ENCODE assay signal across 8 cellular contexts in the genomic region with DNA sequence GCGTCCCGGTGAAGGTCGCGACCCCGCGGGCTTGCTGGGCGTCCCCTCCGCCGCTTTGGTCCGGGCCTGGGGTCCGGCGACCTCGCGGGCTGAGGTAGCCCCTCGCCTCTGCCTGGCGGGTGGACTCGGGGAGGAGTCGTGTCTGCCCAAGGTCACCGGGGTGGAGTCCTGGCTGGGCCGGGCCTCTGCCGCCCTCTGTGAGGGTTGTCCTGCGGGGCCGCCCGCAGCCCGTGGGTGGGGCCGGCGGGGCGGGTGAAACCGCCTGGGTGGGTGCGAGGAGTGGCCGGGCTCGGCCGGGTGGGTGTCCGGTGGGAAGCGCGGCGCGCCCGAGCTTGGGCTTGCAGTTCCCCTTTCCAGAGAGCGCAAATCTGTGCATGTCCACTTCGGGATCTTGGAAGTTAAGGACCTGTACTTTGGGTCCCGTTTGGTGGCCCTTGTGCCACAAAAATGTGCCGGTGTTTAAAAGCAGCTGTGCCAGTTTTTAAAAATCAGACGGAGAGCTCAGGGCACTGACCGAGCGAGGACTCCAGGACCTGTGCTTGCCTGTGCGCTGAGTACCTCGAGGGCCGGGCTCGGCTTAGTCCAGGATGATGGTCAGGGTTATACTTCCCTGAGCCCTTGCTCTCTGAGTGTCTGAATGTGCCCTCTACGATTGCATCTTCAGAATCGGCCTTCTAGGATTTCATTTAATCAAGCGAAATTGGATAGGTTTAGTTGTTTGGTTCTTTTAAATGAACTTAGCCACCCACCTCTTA.
DNase-seq lines count a peak whose midpoint lies in the region; ATAC-seq, FAIRE-seq and TF ChIP-seq lines count a peak whose summit lies in the region.
"Not testable (repeated sequence)": the region's sequence is repeated elsewhere in the genome, so short reads cannot be mapped to it uniquely, and the experiment has no call there.

No MANE protein-coding gene starts in this region.

- not testable (repeated sequence) for TF ChIP-seq RAD21 in GM12878 (IDR thresholded peaks at IDR 0.05; ENCODE audit: insufficient read depth, low read depth, low read length)

- H3K4me3 ChIP-seq in GM12878 (0 out of 2 replicates have a peak overlapping the region, but pooled peaks have one; percentile 12), right atrium auricular region (peak overlapping the region; percentile 54 to 65), upper lobe of right lung (peak overlapping the region; percentile 71)

- H3K27ac ChIP-seq in GM12878 (ENCODE audit: control insufficient read depth, insufficient read depth); upper lobe of right lung: not testable (repeated sequence)
- peak overlapping the region; percentile 79 to 83 for H3K27ac ChIP-seq in right atrium auricular region

- POLR2A ChIA-PET in GM12878 (lab: Charles Lee) = not testable (repeated sequence)

- TF ChIP-seq POLR2A in GM12878 (IDR thresholded peaks at IDR 0.05; ENCODE audit: low read depth, low read length) = not testable (repeated sequence)

- H3K9me3 ChIP-seq in GM12878 (replicated peaks; ENCODE audit: control insufficient read depth, insufficient read depth, low read length); right atrium auricular region; upper lobe of right lung: not testable (repeated sequence)

- WGBS in GM12878 (ENCODE audit: insufficient coverage, insufficient replicate concordance, low lambda C conversion rate, missing lambda C conversion rate) = 4% methylated on average over 3 of the region's 53 CpGs

- H3K4me1 ChIP-seq in GM12878 (ENCODE audit: control insufficient read depth, insufficient read depth, low read length); right atrium auricular region; upper lobe of right lung: not testable (repeated sequence)

- H3K36me3 ChIP-seq in GM12878 (ENCODE audit: control insufficient read depth in 2 of 2, insufficient read depth in 2 of 2, low read length in 1 of 2); right atrium auricular region; upper lobe of right lung: not testable (repeated sequence)

- not testable (repeated sequence) for H3K27me3 ChIP-seq in GM12878 (replicated peaks in 1 of 2; ENCODE audit: control insufficient read depth in 2 of 2, insufficient read depth in 2 of 2, low read length in 1 of 2); right atrium auricular region; upper lobe of right lung

- H4K20me1 ChIP-seq in GM12878 (ENCODE audit: control insufficient read depth, insufficient read depth) = not testable (repeated sequence)

- TF ChIP-seq CTCF in GM12878 (IDR thresholded peaks at IDR 0.05 in 2 of 3, conservative IDR thresholded peaks at IDR 0.05 in 1 of 3; ENCODE audit: control insufficient read depth in 2 of 3, extremely low read depth in 1 of 3, insufficient read depth in 1 of 3, low read depth in 3 of 3, low read length in 3 of 3); right atrium auricular region (IDR thresholded peaks at IDR 0.05); omental fat pad (IDR thresholded peaks at IDR 0.05); upper lobe of right lung (IDR thresholded peaks at IDR 0.05): not testable (repeated sequence)

- SMC1A ChIA-PET in GM12878 (lab: Charles Lee; ENCODE audit: uncharacterized antibody, unreplicated experiment) = not testable (repeated sequence)

- CTCF ChIA-PET in GM12878 (lab: Yijun Ruan, JAX) = not testable (repeated sequence)

- not testable (repeated sequence) for H3K79me2 ChIP-seq in GM12878 (ENCODE audit: control insufficient read depth, insufficient read depth, low read length)

- not testable (repeated sequence) for DNase-seq in GM12878 (ENCODE audit: low read depth, low spot score); right atrium auricular region (ENCODE audit: low spot score); omental fat pad (ENCODE audit: low spot score)
- DNase-seq in upper lobe of right lung = peak; percentile 80

- not testable (repeated sequence) for FAIRE-seq in GM12878 (lab: Jason Lieb, UNC)

- H3K4me2 ChIP-seq in GM12878 (ENCODE audit: control insufficient read depth, insufficient read depth) = peak overlapping the region; percentile 22; the same call in 1 of the 2 replicates

- TF ChIP-seq EP300 in GM12878 (IDR thresholded peaks at IDR 0.05; ENCODE audit: borderline replicate concordance in 1 of 2, control insufficient read depth in 1 of 2, low read depth in 2 of 2, low read length in 2 of 2) = not testable (repeated sequence)

- in situ Hi-C loops in GM12878 (cut with MboI) = not testable (repeated sequence)

- RAD21 ChIA-PET in GM12878 (lab: Charles Lee; ENCODE audit: unreplicated experiment) = not testable (repeated sequence)

- not testable (repeated sequence) for H2AFZ ChIP-seq in GM12878 (ENCODE audit: control insufficient read depth, low read depth, low read length)

- not testable (repeated sequence) for H3K9ac ChIP-seq in GM12878 (ENCODE audit: control insufficient read depth, insufficient read depth, low read length)

- ATAC-seq in GM18511 (IDR thresholded peaks at IDR 0.05; ENCODE audit: unreplicated experiment) (peak; percentile 55), GM21786 (IDR thresholded peaks at IDR 0.05; ENCODE audit: unreplicated experiment) (peak; percentile 37), HG03280 (IDR thresholded peaks at IDR 0.05; ENCODE audit: unreplicated experiment) (peak; percentile 40), SK-N-SH treated with all-trans-retinoic acid at 6 μM for 48 hours (peak; percentile 77), GM12878 (peak; percentile 77), omental fat pad (ENCODE audit: low FRiP score) (peak; percentile 75), upper lobe of right lung (peak; percentile 90)

- BruUV-seq in GM12878 (replicated peaks; lab: Mats Ljungman, UMichigan) = not testable (repeated sequence)

- intact Hi-C loops in GM12878 (cut with micrococcal nuclease; ENCODE audit: unreplicated experiment); upper lobe of right lung (cut with DNase I): not testable (repeated sequence)

Comparison
In these comparisons a context has a peak if more than half of its experiments do, and no peak if none do; other contexts are left out.
1. ATAC-seq: peak in every context shown above with its lines; median percentile 90 in upper lobe of right lung; 77 in SK-N-SH treated with all-trans-retinoic acid at 6 μM for 48 hours; 77 in GM12878; 75 in omental fat pad; 55 in GM18511; 40 in HG03280; 37 in GM21786.
2. H3K4me3 ChIP-seq: peak in every context shown above with its lines; median percentile 71 in upper lobe of right lung; 60 in right atrium auricular region; 12 in GM12878.